ENCODE assay signal across 16 cellular contexts in genomic region chr7:88312061-88312663, GRCh38. TPM values are rescaled to one million over a fixed set of nuclear protein-coding genes. Genes with fewer than 3 reads are reported as not detected.
DNase-seq lines count a peak whose midpoint lies in the region; ATAC-seq and TF ChIP-seq lines count a peak whose summit lies in the region.
"Had no signal": no experiment of that assay in that cellular context is flagged by ENCODE, and none has a peak within 500 bp of the region (broad histone marks: within the 10 kb centered on the region; RNA-seq: fewer than 3 reads in every experiment).

No MANE protein-coding gene starts in this region.

- ATAC-seq in body of pancreas (peak; percentile 59), heart right ventricle (peak; percentile 68 to 95 (median 90)), sciatic nerve (peak; percentile 90), HG02678 (IDR thresholded peaks at IDR 0.05; ENCODE audit: unreplicated experiment) (no peak), HG02571 (IDR thresholded peaks at IDR 0.05; ENCODE audit: unreplicated experiment) (no peak)
- ATAC-seq: A549; stimulated activated naive CD8-positive, alpha-beta T cell treated with anti-CD3 and anti-CD28 coated beads, Interleukin-15, amount 100 ng/mL, for 72 hours had no signal

- H3K36me3 ChIP-seq in body of pancreas (replicated peaks in 1 of 2; ENCODE audit: insufficient read depth in 1 of 2, low read depth in 2 of 2), result no peaks in the 10 kb centered on the region
- no peaks in the 10 kb centered on the region for H3K36me3 ChIP-seq in heart right ventricle

- no peak for TF ChIP-seq POLR2A in body of pancreas (IDR thresholded peaks at IDR 0.05)

- H3K27ac ChIP-seq in body of pancreas (peak overlapping the region in 2 of 4 donors; percentile 44 to 55), heart right ventricle (peak overlapping the region in 9 of 10 donors; percentile 24 to 80 (median 57))
- H3K27ac ChIP-seq: A549, HL-60, VCaP had no signal

- H3K9me3 ChIP-seq in body of pancreas (no peaks in the 10 kb centered on the region), heart right ventricle (no peaks in the 10 kb centered on the region)
- H3K9me3 ChIP-seq: A549 had no signal

- H3K4me3 ChIP-seq in body of pancreas (no peak overlapping the region), heart right ventricle (no peak overlapping the region)
- H3K4me3 ChIP-seq: A549 had no signal

- DNase-seq in AG08395 (ENCODE audit: low spot score) (peak; percentile 29), body of pancreas (peak; percentile 23 to 61 (median 40)), heart right ventricle (peak; percentile 67 to 76), sciatic nerve (ENCODE audit: low spot score) (peak; percentile 83), DMS53 treated with DMSO at 0.1 percent for 48 hours (lab: John Stamatoyannopoulos, UW; ENCODE audit: unreplicated experiment) (no peak), NOMO-1 treated with DMSO at 0.1 percent for 48 hours (lab: John Stamatoyannopoulos, UW; ENCODE audit: unreplicated experiment) (no peak)
- DNase-seq: activated naive CD4-positive, alpha-beta T cell treated with Interleukin-2 at 50 U/mL for 16 hours; naive B cell; NCI-H2081 treated with DMSO at 0.1 percent for 48 hours; stimulated activated naive CD8-positive, alpha-beta T cell treated with anti-CD3 and anti-CD28 coated beads, Interleukin-15, amount 100 ng/mL, for 72 hours had no signal

- TF ChIP-seq CTCF in body of pancreas (IDR thresholded peaks at IDR 0.05) (no peak), heart right ventricle (IDR thresholded peaks at IDR 0.05) (no peak)

- intact Hi-C loops in body of pancreas (cut with DNase I), result no loop called here
- intact Hi-C loops in heart right ventricle (cut with DNase I), result no loop called here
- intact Hi-C loops in sciatic nerve (cut with DNase I), result no loop called here

- H3K4me1 ChIP-seq in body of pancreas (peaks cover 11% of the 10 kb centered on the region), heart right ventricle (peaks cover 0 to 72% (median 31%) of the 10 kb centered on the region in 9 donors)
- H3K4me1 ChIP-seq: A549 had no signal

- no peaks in the 10 kb centered on the region for H3K27me3 ChIP-seq in body of pancreas
- no peaks in the 10 kb centered on the region for H3K27me3 ChIP-seq in heart right ventricle

- 50 to 60% methylated on average over 3 of the region's 3 CpGs for WGBS in body of pancreas, 2 donors
- WGBS in heart right ventricle, 2 donors, result 30 to 36% methylated on average over 3 of the region's 3 CpGs

RNA-seq across cellular contexts. Expression of gene STEAP4, which starts 5.5 kb away (rescaled TPM):
- total RNA-seq in body of pancreas (10 to 100 TPM; 14.3 to 14.8 TPM), heart right ventricle (10 to 100 TPM in 6 of 10 donors, 1 to 10 TPM in 4; 5.1 to 64.9 (median 12.5) TPM), sciatic nerve (189 TPM)
- polyA plus RNA-seq in heart right ventricle, result 10 to 100 TPM; 13.1 to 15.0 TPM
- total RNA-seq: endothelial cell of umbilical vein had no signal
- polyA plus RNA-seq: A549, endothelial cell of umbilical vein had no signal

Comparison
In these comparisons a context has a peak if more than half of its experiments do, and no peak if none do; other contexts are left out.
1. DNase-seq: peak in AG08395 (single experiment), body of pancreas (4 of 4), heart right ventricle (2 of 2) and sciatic nerve (single experiment); none in DMS53 treated with DMSO at 0.1 percent for 48 hours (single experiment) and NOMO-1 treated with DMSO at 0.1 percent for 48 hours (single experiment).
2. ATAC-seq: peak in body of pancreas (single experiment), heart right ventricle (8 of 8) and sciatic nerve (single experiment); none in HG02678 (single experiment) and HG02571 (single experiment).